ENCODE assay signal across 1 cellular context in the genomic region with DNA sequence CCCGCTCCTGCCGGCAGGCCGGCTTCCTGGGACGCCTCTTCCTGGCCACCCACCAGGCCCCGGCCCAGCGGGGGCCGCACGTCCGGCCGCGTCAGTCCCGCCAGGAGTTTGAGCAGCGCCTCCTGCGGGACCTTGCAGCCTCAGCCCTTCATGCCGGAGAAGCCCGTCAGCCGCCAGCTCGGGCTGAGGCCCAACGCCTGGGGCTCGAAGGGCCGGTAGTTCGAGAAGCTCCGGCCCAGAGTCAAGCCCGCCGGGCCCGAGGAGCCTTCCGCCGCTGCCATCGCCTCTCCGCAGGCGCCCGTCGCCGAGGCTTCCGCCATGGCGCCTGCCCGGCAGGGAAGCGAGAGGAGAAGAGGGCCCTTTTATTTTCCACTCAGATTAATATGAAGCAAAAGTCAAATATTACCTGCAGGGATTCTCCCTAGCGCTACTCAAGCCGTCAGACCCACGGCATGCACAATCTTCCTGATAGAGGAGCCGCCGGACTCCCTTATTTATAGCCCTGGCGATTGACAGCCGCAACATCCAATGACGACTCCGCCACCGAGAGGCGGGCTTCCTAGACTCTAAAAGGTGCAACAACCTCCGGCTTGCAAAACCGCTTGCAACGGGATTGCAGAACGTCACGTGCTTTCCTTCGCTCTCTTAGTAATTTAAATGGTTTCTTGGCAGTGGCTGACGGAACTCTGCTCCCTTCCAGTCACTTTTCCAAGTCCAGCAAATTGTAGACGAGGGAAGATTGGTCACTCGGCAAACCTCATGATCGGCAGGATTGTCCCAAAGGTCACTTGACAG.
A peak's percentile ranks its signal among the peaks of the same experiment; 100 is the strongest.
TF ChIP-seq lines count a peak whose summit lies in the region.

SEPHS2 (minus strand) TSS at position 467 of the 795 bp plus-strand sequence; CDS start at position 320, 147 bp downstream.

TF ChIP-seq in HEK293, 187 proteins besides CTCF, POLR2A, EP300 and RAD21 (continued from another document and continues in another):
- TF ChIP-seq, protein P1, sequence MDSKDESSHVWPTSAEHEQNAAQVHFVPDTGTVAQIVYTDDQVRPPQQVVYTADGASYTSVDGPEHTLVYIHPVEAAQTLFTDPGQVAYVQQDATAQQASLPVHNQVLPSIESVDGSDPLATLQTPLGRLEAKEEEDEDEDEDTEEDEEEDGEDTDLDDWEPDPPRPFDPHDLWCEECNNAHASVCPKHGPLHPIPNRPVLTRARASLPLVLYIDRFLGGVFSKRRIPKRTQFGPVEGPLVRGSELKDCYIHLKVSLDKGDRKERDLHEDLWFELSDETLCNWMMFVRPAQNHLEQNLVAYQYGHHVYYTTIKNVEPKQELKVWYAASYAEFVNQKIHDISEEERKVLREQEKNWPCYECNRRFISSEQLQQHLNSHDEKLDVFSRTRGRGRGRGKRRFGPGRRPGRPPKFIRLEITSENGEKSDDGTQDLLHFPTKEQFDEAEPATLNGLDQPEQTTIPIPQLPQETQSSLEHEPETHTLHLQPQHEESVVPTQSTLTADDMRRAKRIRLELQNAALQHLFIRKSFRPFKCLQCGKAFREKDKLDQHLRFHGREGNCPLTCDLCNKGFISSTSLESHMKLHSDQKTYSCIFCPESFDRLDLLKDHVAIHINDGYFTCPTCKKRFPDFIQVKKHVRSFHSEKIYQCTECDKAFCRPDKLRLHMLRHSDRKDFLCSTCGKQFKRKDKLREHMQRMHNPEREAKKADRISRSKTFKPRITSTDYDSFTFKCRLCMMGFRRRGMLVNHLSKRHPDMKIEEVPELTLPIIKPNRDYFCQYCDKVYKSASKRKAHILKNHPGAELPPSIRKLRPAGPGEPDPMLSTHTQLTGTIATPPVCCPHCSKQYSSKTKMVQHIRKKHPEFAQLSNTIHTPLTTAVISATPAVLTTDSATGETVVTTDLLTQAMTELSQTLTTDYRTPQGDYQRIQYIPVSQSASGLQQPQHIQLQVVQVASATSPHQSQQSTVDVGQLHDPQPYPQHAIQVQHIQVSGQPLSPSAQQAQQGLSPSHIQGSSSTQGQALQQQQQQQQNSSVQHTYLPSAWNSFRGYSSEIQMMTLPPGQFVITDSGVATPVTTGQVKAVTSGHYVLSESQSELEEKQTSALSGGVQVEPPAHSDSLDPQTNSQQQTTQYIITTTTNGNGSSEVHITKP (tag by site-specific recombination; IDR thresholded peaks at IDR 0.05) = no peak
- TF ChIP-seq ZNF292 (tag by site-specific recombination; IDR thresholded peaks at IDR 0.05; ENCODE audit: borderline replicate concordance, low read depth) = no peak
- no peak for TF ChIP-seq TCF7L2 (IDR thresholded peaks at IDR 0.05; ENCODE audit: borderline replicate concordance, low read depth, low read length)
- TF ChIP-seq ZNF707 (tag by site-specific recombination; IDR thresholded peaks at IDR 0.05) = no peak
- no peak for TF ChIP-seq ZNF560 (tag by site-specific recombination; IDR thresholded peaks at IDR 0.05; ENCODE audit: borderline replicate concordance)
- TF ChIP-seq, protein P2, sequence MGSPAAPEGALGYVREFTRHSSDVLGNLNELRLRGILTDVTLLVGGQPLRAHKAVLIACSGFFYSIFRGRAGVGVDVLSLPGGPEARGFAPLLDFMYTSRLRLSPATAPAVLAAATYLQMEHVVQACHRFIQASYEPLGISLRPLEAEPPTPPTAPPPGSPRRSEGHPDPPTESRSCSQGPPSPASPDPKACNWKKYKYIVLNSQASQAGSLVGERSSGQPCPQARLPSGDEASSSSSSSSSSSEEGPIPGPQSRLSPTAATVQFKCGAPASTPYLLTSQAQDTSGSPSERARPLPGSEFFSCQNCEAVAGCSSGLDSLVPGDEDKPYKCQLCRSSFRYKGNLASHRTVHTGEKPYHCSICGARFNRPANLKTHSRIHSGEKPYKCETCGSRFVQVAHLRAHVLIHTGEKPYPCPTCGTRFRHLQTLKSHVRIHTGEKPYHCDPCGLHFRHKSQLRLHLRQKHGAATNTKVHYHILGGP (tag by site-specific recombination; IDR thresholded peaks at IDR 0.05) = no peak
- TF ChIP-seq ZNF580 (tag by site-specific recombination; IDR thresholded peaks at IDR 0.05) = no peak
- no peak for TF ChIP-seq ZNF311 (tag by site-specific recombination; IDR thresholded peaks at IDR 0.05; ENCODE audit: borderline replicate concordance)
- peak; percentile 85 for TF ChIP-seq SP3 (tag by site-specific recombination; IDR thresholded peaks at IDR 0.05)
- TF ChIP-seq TRIM28 (IDR thresholded peaks at IDR 0.05; ENCODE audit: borderline replicate concordance, low read length) = peak; percentile 79; the same call in 1 of the 2 replicates
- TF ChIP-seq ZNF121 (tag by site-specific recombination; IDR thresholded peaks at IDR 0.05) = peak; percentile 48; the same call in 1 of the 2 replicates
- TF ChIP-seq ZNF571 (tag by site-specific recombination; IDR thresholded peaks at IDR 0.05) = no peak
- TF ChIP-seq, protein P3, sequence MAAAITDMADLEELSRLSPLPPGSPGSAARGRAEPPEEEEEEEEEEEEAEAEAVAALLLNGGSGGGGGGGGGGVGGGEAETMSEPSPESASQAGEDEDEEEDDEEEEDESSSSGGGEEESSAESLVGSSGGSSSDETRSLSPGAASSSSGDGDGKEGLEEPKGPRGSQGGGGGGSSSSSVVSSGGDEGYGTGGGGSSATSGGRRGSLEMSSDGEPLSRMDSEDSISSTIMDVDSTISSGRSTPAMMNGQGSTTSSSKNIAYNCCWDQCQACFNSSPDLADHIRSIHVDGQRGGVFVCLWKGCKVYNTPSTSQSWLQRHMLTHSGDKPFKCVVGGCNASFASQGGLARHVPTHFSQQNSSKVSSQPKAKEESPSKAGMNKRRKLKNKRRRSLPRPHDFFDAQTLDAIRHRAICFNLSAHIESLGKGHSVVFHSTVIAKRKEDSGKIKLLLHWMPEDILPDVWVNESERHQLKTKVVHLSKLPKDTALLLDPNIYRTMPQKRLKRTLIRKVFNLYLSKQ (tag by site-specific recombination; IDR thresholded peaks at IDR 0.05; ENCODE audit: borderline replicate concordance) = no peak
- no peak for TF ChIP-seq KLF1 (tag by site-specific recombination; IDR thresholded peaks at IDR 0.05)
- no peak for TF ChIP-seq ZNF629 (tag by site-specific recombination; IDR thresholded peaks at IDR 0.05)
- no peak for TF ChIP-seq PRDM1 (tag by site-specific recombination; IDR thresholded peaks at IDR 0.05)
- TF ChIP-seq SCRT1 (tag by site-specific recombination; IDR thresholded peaks at IDR 0.05; ENCODE audit: borderline replicate concordance) = no peak
- TF ChIP-seq ZNF423 (tag by site-specific recombination; IDR thresholded peaks at IDR 0.05) = no peak
- TF ChIP-seq ZNF518A (tag by site-specific recombination; conservative IDR thresholded peaks at IDR 0.05; ENCODE audit: low read depth) = peak; percentile 32
- TF ChIP-seq MZF1 (tag by site-specific recombination; IDR thresholded peaks at IDR 0.05; ENCODE audit: borderline replicate concordance) = no peak
- TF ChIP-seq ZNF521 (tag by site-specific recombination; IDR thresholded peaks at IDR 0.05) = no peak
- TF ChIP-seq ZNF10 (tag by site-specific recombination; IDR thresholded peaks at IDR 0.05) = 0 out of 2 replicates have a peak, but pooled peaks have one; percentile 19
- no peak for TF ChIP-seq ZNF610 (tag by site-specific recombination; IDR thresholded peaks at IDR 0.05; ENCODE audit: borderline replicate concordance)
- TF ChIP-seq SALL2 (tag by site-specific recombination; IDR thresholded peaks at IDR 0.05; ENCODE audit: borderline replicate concordance) = no peak
- no peak; the same call in 1 of the 2 replicates for TF ChIP-seq SP7 (tag by site-specific recombination; IDR thresholded peaks at IDR 0.05)
- 0 out of 2 replicates have a peak, but pooled peaks have one; percentile 43 for TF ChIP-seq ZNF239 (tag by site-specific recombination; IDR thresholded peaks at IDR 0.05)
- peak; percentile 58 for TF ChIP-seq ZBTB20 (tag by site-specific recombination; IDR thresholded peaks at IDR 0.05)
- no peak for TF ChIP-seq ZNF26 (tag by site-specific recombination; IDR thresholded peaks at IDR 0.05)
- TF ChIP-seq KLF16 (tag by site-specific recombination; IDR thresholded peaks at IDR 0.05) = peak; percentile 38; the same call in 1 of the 2 replicates
- TF ChIP-seq ZNF132 (tag by site-specific recombination; IDR thresholded peaks at IDR 0.05; ENCODE audit: borderline replicate concordance) = no peak
- TF ChIP-seq ZNF621 (tag by site-specific recombination; IDR thresholded peaks at IDR 0.05) = no peak
- no peak for TF ChIP-seq HOXD13 (CRISPR knock-in tag; IDR thresholded peaks at IDR 0.05; ENCODE audit: borderline replicate concordance)
- TF ChIP-seq ZNF664 (tag by site-specific recombination; IDR thresholded peaks at IDR 0.05) = peak; percentile 99
- TF ChIP-seq ZNF843 (tag by site-specific recombination; IDR thresholded peaks at IDR 0.05) = no peak; the same call in 1 of the 2 replicates
- no peak for TF ChIP-seq ZNF529 (tag by site-specific recombination; IDR thresholded peaks at IDR 0.05; ENCODE audit: insufficient replicate concordance)
- no peak for TF ChIP-seq OSR2 (tag by site-specific recombination; IDR thresholded peaks at IDR 0.05)
- TF ChIP-seq ZNF473 (tag by site-specific recombination; IDR thresholded peaks at IDR 0.05) = no peak
- TF ChIP-seq REPIN1 (tag by site-specific recombination; IDR thresholded peaks at IDR 0.05; ENCODE audit: low read depth) = no peak
- no peak for TF ChIP-seq ZNF223 (tag by site-specific recombination; IDR thresholded peaks at IDR 0.05)
- TF ChIP-seq, protein P4, sequence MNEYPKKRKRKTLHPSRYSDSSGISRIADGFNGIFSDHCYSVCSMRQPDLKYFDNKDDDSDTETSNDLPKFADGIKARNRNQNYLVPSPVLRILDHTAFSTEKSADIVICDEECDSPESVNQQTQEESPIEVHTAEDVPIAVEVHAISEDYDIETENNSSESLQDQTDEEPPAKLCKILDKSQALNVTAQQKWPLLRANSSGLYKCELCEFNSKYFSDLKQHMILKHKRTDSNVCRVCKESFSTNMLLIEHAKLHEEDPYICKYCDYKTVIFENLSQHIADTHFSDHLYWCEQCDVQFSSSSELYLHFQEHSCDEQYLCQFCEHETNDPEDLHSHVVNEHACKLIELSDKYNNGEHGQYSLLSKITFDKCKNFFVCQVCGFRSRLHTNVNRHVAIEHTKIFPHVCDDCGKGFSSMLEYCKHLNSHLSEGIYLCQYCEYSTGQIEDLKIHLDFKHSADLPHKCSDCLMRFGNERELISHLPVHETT (tag by site-specific recombination; IDR thresholded peaks at IDR 0.05) = peak; percentile 29; the same call in 1 of the 2 replicates
- TF ChIP-seq, protein P5, sequence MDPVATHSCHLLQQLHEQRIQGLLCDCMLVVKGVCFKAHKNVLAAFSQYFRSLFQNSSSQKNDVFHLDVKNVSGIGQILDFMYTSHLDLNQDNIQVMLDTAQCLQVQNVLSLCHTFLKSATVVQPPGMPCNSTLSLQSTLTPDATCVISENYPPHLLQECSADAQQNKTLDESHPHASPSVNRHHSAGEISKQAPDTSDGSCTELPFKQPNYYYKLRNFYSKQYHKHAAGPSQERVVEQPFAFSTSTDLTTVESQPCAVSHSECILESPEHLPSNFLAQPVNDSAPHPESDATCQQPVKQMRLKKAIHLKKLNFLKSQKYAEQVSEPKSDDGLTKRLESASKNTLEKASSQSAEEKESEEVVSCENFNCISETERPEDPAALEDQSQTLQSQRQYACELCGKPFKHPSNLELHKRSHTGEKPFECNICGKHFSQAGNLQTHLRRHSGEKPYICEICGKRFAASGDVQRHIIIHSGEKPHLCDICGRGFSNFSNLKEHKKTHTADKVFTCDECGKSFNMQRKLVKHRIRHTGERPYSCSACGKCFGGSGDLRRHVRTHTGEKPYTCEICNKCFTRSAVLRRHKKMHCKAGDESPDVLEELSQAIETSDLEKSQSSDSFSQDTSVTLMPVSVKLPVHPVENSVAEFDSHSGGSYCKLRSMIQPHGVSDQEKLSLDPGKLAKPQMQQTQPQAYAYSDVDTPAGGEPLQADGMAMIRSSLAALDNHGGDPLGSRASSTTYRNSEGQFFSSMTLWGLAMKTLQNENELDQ (tag by site-specific recombination; IDR thresholded peaks at IDR 0.05; ENCODE audit: low read depth) = no peak
- no peak for TF ChIP-seq MYNN (tag by site-specific recombination; IDR thresholded peaks at IDR 0.05; ENCODE audit: borderline replicate concordance)
- TF ChIP-seq ZNF558 (tag by site-specific recombination; IDR thresholded peaks at IDR 0.05) = peak; percentile 49; the same call in 1 of the 2 replicates
